In the genomic region with DNA sequence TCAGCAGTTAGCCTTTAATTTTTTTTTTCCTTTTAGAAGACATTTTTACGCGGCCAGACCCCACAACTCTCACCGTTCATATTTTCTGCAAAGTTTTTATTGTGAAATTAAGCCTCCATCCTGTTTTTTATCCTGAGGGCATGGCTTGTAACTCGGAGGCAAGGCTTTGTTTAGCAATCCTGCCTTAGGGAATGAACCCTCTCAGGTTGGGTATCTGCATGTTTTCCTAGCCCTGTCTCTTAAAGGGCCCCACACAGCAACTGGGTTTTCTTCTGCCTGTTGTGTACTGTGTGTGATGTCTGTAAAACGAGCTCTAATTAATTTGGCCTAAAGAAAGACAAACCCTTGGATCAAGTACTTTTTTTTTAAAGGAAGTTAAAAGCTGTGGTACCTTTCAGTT, we compare ENCODE assay signal across 17 cellular contexts.
"Had no signal": no experiment of that assay in that cellular context is flagged by ENCODE, and none has a peak within 500 bp of the region (broad histone marks: within the 10 kb centered on the region; RNA-seq: fewer than 3 reads in every experiment).

No MANE protein-coding gene starts in this region.

- H3K27ac ChIP-seq: VCaP had no signal

- DNase-seq: activated CD4-positive, alpha-beta memory T cell treated with anti-CD3 and anti-CD28 coated beads, Interleukin-2, amount 10 ng/mL, durations not matched to agents 7 days and 5 days; activated CD4-positive, alpha-beta T cell treated with anti-CD3 and anti-CD28 coated beads for 36 hours; activated CD4-positive, alpha-beta T cell treated with anti-CD3 and anti-CD28 coated beads, Interleukin-2, amount 50 U/mL, for 1 hour; activated gamma-delta T cell; activated naive CD4-positive, alpha-beta T cell treated with anti-CD3 and anti-CD28 coated beads for 36 hours; activated T-cell treated with anti-CD3 and anti-CD28 coated beads for 4 hours; activated T-cell treated with anti-CD3 and anti-CD28 coated beads, Interleukin-2, amount 50 U/mL, for 48 hours; amygdala; NCI-H1092; NCI-H1417; NCI-H1930; NCI-H2107; NCI-H510A treated with DMSO at 0.1 percent for 48 hours; SIG-M5; T-helper 1 cell had no signal

- ATAC-seq: activated CD4-positive, alpha-beta T cell treated with anti-CD3 and anti-CD28 coated beads for 36 hours; activated T-helper 17 cell treated with anti-CD3 and anti-CD28 coated beads, Interleukin-2, amount 50 U/mL, for 72 hours had no signal
